ENCODE assay signal across 26 cellular contexts in genomic region chr6:14278436-14278835, GRCh38.
A peak's percentile ranks its signal among the peaks of the same experiment; 100 is the strongest.
DNase-seq lines count a peak whose midpoint lies in the region; ATAC-seq and TF ChIP-seq lines count a peak whose summit lies in the region.
"Had no signal": no experiment of that assay in that cellular context is flagged by ENCODE, and none has a peak within 500 bp of the region (broad histone marks: within the 10 kb centered on the region; RNA-seq: fewer than 3 reads in every experiment).

No MANE protein-coding gene starts in this region.

- no peak for ATAC-seq in stimulated activated naive CD8-positive, alpha-beta T cell treated with anti-CD3 and anti-CD28 coated beads, Interleukin-15, Interleukin-2, amounts not matched to agents 100 U/mL and 50 U/mL, for 24 hours
- ATAC-seq in memory B cell (ENCODE audit: low read depth) (no peak), HG02840 (IDR thresholded peaks at IDR 0.05; ENCODE audit: low FRiP score, unreplicated experiment) (no peak)
- ATAC-seq: HepG2, sciatic nerve had no signal

- no peaks in the 10 kb centered on the region for H3K27me3 ChIP-seq in tibial nerve
- no peaks in the 10 kb centered on the region for H3K27me3 ChIP-seq in transverse colon
- H3K27me3 ChIP-seq: esophagus squamous epithelium, testis, vagina had no signal

- TF ChIP-seq POLR2A in tibial nerve (IDR thresholded peaks at IDR 0.05) (no peak), transverse colon (IDR thresholded peaks at IDR 0.05) (no peak)

- no peak for TF ChIP-seq CTCF in tibial nerve (IDR thresholded peaks at IDR 0.05)
- TF ChIP-seq CTCF in transverse colon (IDR thresholded peaks at IDR 0.05) = no peak

- H3K27ac Mint-ChIP-seq in stimulated activated naive CD8-positive, alpha-beta T cell treated with anti-CD3 and anti-CD28 coated beads, Interleukin-15, Interleukin-2, amounts not matched to agents 100 ng/mL and 50 ng/mL, for 24 hours = peak overlapping the region; percentile 1
- peak overlapping the region; percentile 91 for H3K27ac Mint-ChIP-seq in memory B cell

- DNase-seq in NCI-H1417 (lab: John Stamatoyannopoulos, UW) (peak in 2 of 3 experiments; percentile 13 to 24), NCI-H1417 treated with DMSO at 0.1 percent for 48 hours (lab: John Stamatoyannopoulos, UW) (no peak), memory B cell (ENCODE audit: low spot score in 2 of 2) (no peak), tibial nerve (ENCODE audit: low spot score in 2 of 2) (no peak), transverse colon (no peak)
- no peak for DNase-seq in stimulated activated naive CD8-positive, alpha-beta T cell treated with anti-CD3 and anti-CD28 coated beads, Interleukin-15, Interleukin-2, amounts not matched to agents 100 U/mL and 50 U/mL, for 24 hours
- DNase-seq: activated effector memory CD4-positive, alpha-beta T cell treated with Interleukin-2 at 50 U/mL for 16 hours; CD4-positive, alpha-beta memory T cell; dermis blood vessel endothelial cell; DMS 273 treated with DMSO at 0.1 percent for 48 hours; esophagus squamous epithelium; foreskin melanocyte; NCI-H2029; NCI-H2227 treated with DMSO at 0.1 percent for 48 hours; NCI-H526 treated with DMSO at 0.1 percent for 48 hours; stimulated activated CD4-positive, alpha-beta T cell treated with anti-CD3 and anti-CD28 coated beads, Interleukin-4, amount 100 ng/mL, for 4 hours; stimulated activated naive CD4-positive, alpha-beta T cell; testis had no signal

- H3K27me3 Mint-ChIP-seq in stimulated activated naive CD8-positive, alpha-beta T cell treated with anti-CD3 and anti-CD28 coated beads, Interleukin-15, Interleukin-2, amounts not matched to agents 100 ng/mL and 50 ng/mL, for 24 hours = no peaks in the 10 kb centered on the region
- H3K27me3 Mint-ChIP-seq in memory B cell = no peaks in the 10 kb centered on the region
- H3K27me3 Mint-ChIP-seq: CD4-positive, alpha-beta memory T cell; central memory CD8-positive, alpha-beta T cell had no signal

- peaks cover 47% of the 10 kb centered on the region for H3K4me1 Mint-ChIP-seq in stimulated activated naive CD8-positive, alpha-beta T cell treated with anti-CD3 and anti-CD28 coated beads, Interleukin-15, Interleukin-2, amounts not matched to agents 100 ng/mL and 50 ng/mL, for 24 hours (ENCODE audit: low read depth)
- H3K4me1 Mint-ChIP-seq in memory B cell = peaks cover 43% of the 10 kb centered on the region

- WGBS in tibial nerve, 2 donors = 78 to 80% methylated on average over 6 of the region's 6 CpGs
- 90 to 91% methylated on average over 5 to 6 of the region's 6 CpGs for WGBS in transverse colon (ENCODE audit: low coverage in 1 of 2), 2 donors

- no peaks in the 10 kb centered on the region for H3K36me3 Mint-ChIP-seq in stimulated activated naive CD8-positive, alpha-beta T cell treated with anti-CD3 and anti-CD28 coated beads, Interleukin-15, Interleukin-2, amounts not matched to agents 100 ng/mL and 50 ng/mL, for 24 hours (ENCODE audit: low read depth)
- peaks cover 3% of the 10 kb centered on the region for H3K36me3 Mint-ChIP-seq in memory B cell

- no peaks in the 10 kb centered on the region for H3K9me3 Mint-ChIP-seq in stimulated activated naive CD8-positive, alpha-beta T cell treated with anti-CD3 and anti-CD28 coated beads, Interleukin-15, Interleukin-2, amounts not matched to agents 100 ng/mL and 50 ng/mL, for 24 hours
- peaks cover 5% of the 10 kb centered on the region for H3K9me3 Mint-ChIP-seq in memory B cell
- H3K9me3 Mint-ChIP-seq: central memory CD8-positive, alpha-beta T cell had no signal

- H3K4me3 Mint-ChIP-seq in stimulated activated naive CD8-positive, alpha-beta T cell treated with anti-CD3 and anti-CD28 coated beads, Interleukin-15, Interleukin-2, amounts not matched to agents 100 ng/mL and 50 ng/mL, for 24 hours = no peak overlapping the region
- no peak overlapping the region for H3K4me3 Mint-ChIP-seq in memory B cell

- H3K9me3 ChIP-seq in tibial nerve (peaks cover 0 to 7% (median 0%) of the 10 kb centered on the region in 4 donors), transverse colon (no peaks in the 10 kb centered on the region)
- H3K9me3 ChIP-seq: prostate gland, testis, vagina had no signal

- H3K4me3 ChIP-seq in tibial nerve (no peak overlapping the region), transverse colon (no peak overlapping the region)
- H3K4me3 ChIP-seq: esophagus squamous epithelium, prostate gland, testis, vagina had no signal

- H3K4me1 ChIP-seq in tibial nerve = peaks cover 0 to 20% (median 9%) of the 10 kb centered on the region in 4 donors
- peaks cover 0 to 14% (median 0%) of the 10 kb centered on the region in 4 donors for H3K4me1 ChIP-seq in transverse colon

- intact Hi-C loops in transverse colon (cut with DNase I; ENCODE audit: low total_unique reads) = no loop called here

- H3K27ac ChIP-seq in tibial nerve = no peak overlapping the region
- H3K27ac ChIP-seq in transverse colon = no peak overlapping the region
- H3K27ac ChIP-seq: 22Rv1, prostate gland, testis, vagina had no signal

- no peak for TF ChIP-seq EP300 in tibial nerve (IDR thresholded peaks at IDR 0.05)
- no peak for TF ChIP-seq EP300 in transverse colon (IDR thresholded peaks at IDR 0.05; ENCODE audit: low read depth)

- H3K36me3 ChIP-seq in tibial nerve (no peaks in the 10 kb centered on the region), transverse colon (no peaks in the 10 kb centered on the region)
- H3K36me3 ChIP-seq: esophagus squamous epithelium, prostate gland, vagina had no signal

- in situ Hi-C loops in transverse colon (cut with MboI; ENCODE audit: low pct_ligation_motif_present in 1 of 4, low pct_unique_long_range_greater_than_20kb in 1 of 4, low sequenced_read_pairs in 3 of 4) = no loop called here

Comparison
In these comparisons a context has a peak if more than half of its experiments do, and no peak if none do; other contexts are left out.
1. DNase-seq: peak in NCI-H1417 (2 of 3); none in NCI-H1417 treated with DMSO at 0.1 percent for 48 hours (single experiment), stimulated activated naive CD8-positive, alpha-beta T cell treated with anti-CD3 and anti-CD28 coated beads, Interleukin-15, Interleukin-2, amounts not matched to agents 100 U/mL and 50 U/mL, for 24 hours (single experiment), memory B cell (0 of 2), tibial nerve (0 of 2) and transverse colon (single experiment).